Comparison of ENCODE assay signal across 1 cellular context in the genomic region with DNA sequence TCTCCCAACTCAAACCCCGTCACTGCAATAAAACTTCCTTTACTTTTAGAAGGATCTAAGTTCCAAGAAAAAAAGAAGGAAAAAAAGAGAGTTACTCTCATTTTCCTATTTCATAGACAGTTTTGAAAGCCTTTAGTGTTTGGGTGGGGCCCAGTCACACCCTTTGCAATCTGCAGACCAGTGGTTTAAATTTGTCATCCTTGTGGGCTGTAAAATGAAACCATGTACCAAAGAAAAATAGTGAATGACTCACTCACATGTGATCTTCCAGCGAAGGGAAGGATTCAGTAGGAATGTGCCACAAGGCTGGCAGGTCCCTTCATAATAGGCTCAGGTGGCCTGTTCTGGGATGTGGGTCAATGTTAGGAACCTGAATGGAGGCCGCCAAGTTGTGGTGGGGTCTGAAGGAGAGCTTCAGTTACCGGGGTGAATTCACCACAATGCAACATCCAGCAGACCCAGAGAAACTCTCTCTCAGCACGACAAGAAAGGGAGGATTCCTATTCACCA.
TF ChIP-seq lines count a peak whose summit lies in the region.

No MANE protein-coding gene starts in this region.

TF ChIP-seq in IMR-90, 13 proteins besides CTCF, POLR2A, EP300 and RAD21:
- peak; percentile 47; the same call in 1 of the 2 replicates for TF ChIP-seq CEBPB (IDR thresholded peaks at IDR 0.05; ENCODE audit: low read depth, low read length)
- TF ChIP-seq MXI1 (IDR thresholded peaks at IDR 0.05; ENCODE audit: borderline replicate concordance, low read depth, low read length): peak; percentile 36; the same call in 1 of the 2 replicates
- no peak for TF ChIP-seq RCOR1 (IDR thresholded peaks at IDR 0.05; ENCODE audit: insufficient replicate concordance, low read length)
- TF ChIP-seq, protein P1, sequence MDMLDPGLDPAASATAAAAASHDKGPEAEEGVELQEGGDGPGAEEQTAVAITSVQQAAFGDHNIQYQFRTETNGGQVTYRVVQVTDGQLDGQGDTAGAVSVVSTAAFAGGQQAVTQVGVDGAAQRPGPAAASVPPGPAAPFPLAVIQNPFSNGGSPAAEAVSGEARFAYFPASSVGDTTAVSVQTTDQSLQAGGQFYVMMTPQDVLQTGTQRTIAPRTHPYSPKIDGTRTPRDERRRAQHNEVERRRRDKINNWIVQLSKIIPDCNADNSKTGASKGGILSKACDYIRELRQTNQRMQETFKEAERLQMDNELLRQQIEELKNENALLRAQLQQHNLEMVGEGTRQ (IDR thresholded peaks at IDR 0.05; ENCODE audit: low read depth, low read length): peak; percentile 82
- no peak for TF ChIP-seq MAZ (IDR thresholded peaks at IDR 0.05; ENCODE audit: borderline replicate concordance, low read depth, low read length)
- TF ChIP-seq FOS (IDR thresholded peaks at IDR 0.05; ENCODE audit: low read depth, low read length): peak; percentile 78
- TF ChIP-seq BHLHE40 (IDR thresholded peaks at IDR 0.05; ENCODE audit: low read depth, low read length): 0 out of 2 replicates have a peak, but pooled peaks have one; percentile 44
